7 cellular contexts compared by ENCODE assay signal in genomic region chr20:60058869-60059268, GRCh38.
DNase-seq lines count a peak whose midpoint lies in the region; ATAC-seq and TF ChIP-seq lines count a peak whose summit lies in the region.

No MANE protein-coding gene starts in this region.

- intact Hi-C loops in gastrocnemius medialis (cut with DNase I; ENCODE audit: low total_unique reads): loop anchor here (2.0 to 10.0 kb wide), 6 partner anchors 58 to 1838 kb away; partner anchors contain the start of genes FAM217B and PPP1R3D

- H3K9ac ChIP-seq in endodermal cell (ENCODE audit: extremely low read depth, low read length, poor library complexity, severe bottlenecking): no peak overlapping the region

- no peak overlapping the region for H3K27ac Mint-ChIP-seq in endodermal cell

- H3K4me3 Mint-ChIP-seq in endodermal cell: no peak overlapping the region

- H3K4me1 ChIP-seq in endodermal cell (ENCODE audit: control insufficient read depth, insufficient read depth, low read length) (no peaks in the 10 kb centered on the region), gastrocnemius medialis (peaks cover 56 to 61% of the 10 kb centered on the region in 2 donors)

- in situ Hi-C loops in gastrocnemius medialis (cut with MboI; ENCODE audit: low sequenced_read_pairs in 4 of 4): loop anchor here in 2 of 4 donors (10.0 to 25.0 kb wide), 4 partner anchors 114 to 1053 kb away; partner anchors contain the start of genes FAM217B (in 1 of the 2) and PPP1R3D (in 1 of the 2)

- no peaks in the 10 kb centered on the region for H3K36me3 Mint-ChIP-seq in endodermal cell (ENCODE audit: low read depth)

- H3K27me3 ChIP-seq in endodermal cell (ENCODE audit: control insufficient read depth, insufficient read depth, low read length, poor library complexity, severe bottlenecking) (no peaks in the 10 kb centered on the region), gastrocnemius medialis (no peaks in the 10 kb centered on the region)

- 88 to 91% methylated on average over 4 to 9 of the region's 9 CpGs for WGBS in endodermal cell (ENCODE audit: insufficient coverage in 1 of 2, insufficient read length in 1 of 2), 2 experiments

- H3K27me3 Mint-ChIP-seq in endodermal cell (ENCODE audit: insufficient read depth): peaks cover 6% of the 10 kb centered on the region

- H3K4me1 Mint-ChIP-seq in endodermal cell: peaks cover 13% of the 10 kb centered on the region

- no peak for TF ChIP-seq POLR2A in gastrocnemius medialis (IDR thresholded peaks at IDR 0.05)

- H3K9me3 Mint-ChIP-seq in endodermal cell: no peaks in the 10 kb centered on the region

- H3K4me3 ChIP-seq in endodermal cell (ENCODE audit: low read length): no peak overlapping the region
- peak overlapping the region in 3 of 4 donors; percentile 19 to 38 (median 32) for H3K4me3 ChIP-seq in gastrocnemius medialis

- H3K27ac ChIP-seq in endodermal cell (ENCODE audit: low read depth, low read length) (peak overlapping the region; percentile 55), gastrocnemius medialis (peak overlapping the region; percentile 75 to 93 (median 88))

- H3K9me3 ChIP-seq in endodermal cell (ENCODE audit: control insufficient read depth, low read length) (no peaks in the 10 kb centered on the region), gastrocnemius medialis (no peaks in the 10 kb centered on the region)

- DNase-seq in GF-D8 (lab: John Stamatoyannopoulos, UW) (peak; percentile 43), NCI-H1092 (lab: John Stamatoyannopoulos, UW) (peak; percentile 64), endodermal cell (no peak), gastrocnemius medialis (no peak), kidney glomerular epithelial cell (lab: John Stamatoyannopoulos, UW) (no peak), inferior parietal cortex (ENCODE audit: extremely low spot score) (no peak)

- H3K36me3 ChIP-seq in endodermal cell (ENCODE audit: control insufficient read depth, insufficient read depth, low read length): no peaks in the 10 kb centered on the region
- no peaks in the 10 kb centered on the region for H3K36me3 ChIP-seq in gastrocnemius medialis

- TF ChIP-seq CTCF in endodermal cell (conservative IDR thresholded peaks at IDR 0.05) (no peak), gastrocnemius medialis (IDR thresholded peaks at IDR 0.05 in 4 of 5, conservative IDR thresholded peaks at IDR 0.05 in 1 of 5) (no peak)

- ATAC-seq in gastrocnemius medialis (peak in 1 of 2 donors; percentile 2), HG03442 (IDR thresholded peaks at IDR 0.05; ENCODE audit: unreplicated experiment) (no peak)

Comparison
In these comparisons a context has a peak if more than half of its experiments do, and no peak if none do; other contexts are left out.
1. DNase-seq: peak in GF-D8 (single experiment) and NCI-H1092 (single experiment); none in endodermal cell (single experiment), gastrocnemius medialis (0 of 2), kidney glomerular epithelial cell (single experiment) and inferior parietal cortex (single experiment).